1 cellular context compared by ENCODE assay signal in the genomic region with DNA sequence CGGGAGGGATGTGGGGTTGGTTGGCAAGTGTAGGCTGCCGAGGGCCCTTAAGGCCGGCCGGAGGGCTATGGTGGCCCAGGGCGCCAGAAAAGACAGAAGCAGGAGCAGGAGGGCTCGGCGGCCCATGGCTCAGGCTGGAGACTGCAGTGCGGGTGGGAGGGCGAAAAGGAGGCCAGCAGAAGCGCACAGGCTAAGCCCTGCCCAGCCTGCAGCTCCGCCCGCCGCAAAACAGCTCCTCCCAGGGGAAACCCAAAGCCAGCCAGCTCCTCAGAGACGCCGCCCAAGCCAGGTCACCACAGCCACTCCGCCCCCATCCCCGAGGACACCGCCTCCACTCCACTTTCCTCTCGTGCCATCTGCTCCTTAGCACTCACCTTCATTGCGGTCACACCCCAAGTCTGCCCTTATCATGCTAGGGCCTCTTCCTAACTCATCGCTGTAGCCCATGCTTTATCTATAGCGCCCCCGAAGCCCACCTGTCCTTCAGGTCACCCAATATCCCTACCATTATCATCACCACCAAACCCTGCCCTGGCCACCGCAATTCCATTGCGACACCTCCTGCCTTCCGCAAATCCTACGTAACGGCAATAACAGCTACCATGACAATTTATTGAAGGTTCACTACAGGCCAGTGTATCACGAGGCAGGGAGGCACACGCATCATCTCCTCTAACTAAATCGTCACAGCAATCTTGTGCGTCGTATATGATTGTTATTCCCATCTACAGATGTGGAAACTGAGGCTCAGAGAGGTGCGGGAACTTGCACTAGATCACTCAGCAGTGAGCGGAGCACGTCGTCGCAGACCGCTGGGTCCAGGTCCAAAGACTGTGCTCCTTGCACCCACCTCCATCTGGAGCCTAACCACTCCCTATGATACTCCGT.
A peak's percentile ranks its signal among the peaks of the same experiment; 100 is the strongest.
TF ChIP-seq lines count a peak whose summit lies in the region.

A gene (minus strand): TSS at position 154 of the 888 bp plus-strand sequence. CDS start 28 bp downstream, at position 126.

TF ChIP-seq in K562, 482 proteins besides CTCF, POLR2A, EP300 and RAD21 (continued from another document and continues in another):
- TF ChIP-seq, protein P1, sequence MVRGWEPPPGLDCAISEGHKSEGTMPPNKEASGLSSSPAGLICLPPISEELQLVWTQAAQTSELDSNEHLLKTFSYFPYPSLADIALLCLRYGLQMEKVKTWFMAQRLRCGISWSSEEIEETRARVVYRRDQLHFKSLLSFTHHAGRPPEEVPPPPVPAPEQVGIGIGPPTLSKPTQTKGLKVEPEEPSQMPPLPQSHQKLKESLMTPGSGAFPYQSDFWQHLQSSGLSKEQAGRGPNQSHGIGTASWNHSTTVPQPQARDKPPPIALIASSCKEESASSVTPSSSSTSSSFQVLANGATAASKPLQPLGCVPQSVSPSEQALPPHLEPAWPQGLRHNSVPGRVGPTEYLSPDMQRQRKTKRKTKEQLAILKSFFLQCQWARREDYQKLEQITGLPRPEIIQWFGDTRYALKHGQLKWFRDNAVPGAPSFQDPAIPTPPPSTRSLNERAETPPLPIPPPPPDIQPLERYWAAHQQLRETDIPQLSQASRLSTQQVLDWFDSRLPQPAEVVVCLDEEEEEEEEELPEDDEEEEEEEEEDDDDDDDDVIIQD (CRISPR knock-in tag; IDR thresholded peaks at IDR 0.05), result no peak
- TF ChIP-seq ZNF589 (CRISPR knock-in tag; IDR thresholded peaks at IDR 0.05; ENCODE audit: low read depth) (no peak), NCOR1 (IDR thresholded peaks at IDR 0.05) (no peak), GATAD2A (IDR thresholded peaks at IDR 0.05) (peak; percentile 59; the same call in 1 of the 2 replicates), TBP (optimal IDR thresholded peaks at IDR 0.05; ENCODE audit: low read depth, low read length) (peak; percentile 69), HDAC6 (IDR thresholded peaks at IDR 0.05; ENCODE audit: low read depth, low read length) (no peak), PHTF2 (CRISPR knock-in tag; IDR thresholded peaks at IDR 0.05) (no peak), EGR1 (conservative IDR thresholded peaks at IDR 0.05) (peak; percentile 89), HIVEP1 (CRISPR knock-in tag; IDR thresholded peaks at IDR 0.05) (0 out of 2 replicates have a peak, but pooled peaks have one; percentile 31), ZNF217 (CRISPR knock-in tag; IDR thresholded peaks at IDR 0.05) (no peak), ZFP36 (IDR thresholded peaks at IDR 0.05; ENCODE audit: low read depth, low read length, partially characterized antibody) (peak; percentile 69), CBX1 (IDR thresholded peaks at IDR 0.05; ENCODE audit: low read depth) (0 out of 2 replicates have a peak, but pooled peaks have one; percentile 41), XRCC5 (IDR thresholded peaks at IDR 0.05; ENCODE audit: low read depth, low read length) (0 out of 2 replicates have a peak, but pooled peaks have one; percentile 36), GABPB1 (CRISPR knock-in tag; IDR thresholded peaks at IDR 0.05) (peak; percentile 36; the same call in 1 of the 2 replicates), CHD1 (IDR thresholded peaks at IDR 0.05; ENCODE audit: low read length) (peak; percentile 36), RUNX1 (IDR thresholded peaks at IDR 0.05; ENCODE audit: low read depth) (peak; percentile 11; the same call in 1 of the 2 replicates), MIER1 (IDR thresholded peaks at IDR 0.05; ENCODE audit: low read depth) (no peak), KLF6 (CRISPR knock-in tag; IDR thresholded peaks at IDR 0.05; ENCODE audit: borderline replicate concordance) (no peak), NR3C1 (CRISPR knock-in tag; IDR thresholded peaks at IDR 0.05) (no peak)
- TF ChIP-seq, protein P2, sequence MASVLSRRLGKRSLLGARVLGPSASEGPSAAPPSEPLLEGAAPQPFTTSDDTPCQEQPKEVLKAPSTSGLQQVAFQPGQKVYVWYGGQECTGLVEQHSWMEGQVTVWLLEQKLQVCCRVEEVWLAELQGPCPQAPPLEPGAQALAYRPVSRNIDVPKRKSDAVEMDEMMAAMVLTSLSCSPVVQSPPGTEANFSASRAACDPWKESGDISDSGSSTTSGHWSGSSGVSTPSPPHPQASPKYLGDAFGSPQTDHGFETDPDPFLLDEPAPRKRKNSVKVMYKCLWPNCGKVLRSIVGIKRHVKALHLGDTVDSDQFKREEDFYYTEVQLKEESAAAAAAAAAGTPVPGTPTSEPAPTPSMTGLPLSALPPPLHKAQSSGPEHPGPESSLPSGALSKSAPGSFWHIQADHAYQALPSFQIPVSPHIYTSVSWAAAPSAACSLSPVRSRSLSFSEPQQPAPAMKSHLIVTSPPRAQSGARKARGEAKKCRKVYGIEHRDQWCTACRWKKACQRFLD (CRISPR knock-in tag; IDR thresholded peaks at IDR 0.05), result no peak
- TF ChIP-seq, protein P3, sequence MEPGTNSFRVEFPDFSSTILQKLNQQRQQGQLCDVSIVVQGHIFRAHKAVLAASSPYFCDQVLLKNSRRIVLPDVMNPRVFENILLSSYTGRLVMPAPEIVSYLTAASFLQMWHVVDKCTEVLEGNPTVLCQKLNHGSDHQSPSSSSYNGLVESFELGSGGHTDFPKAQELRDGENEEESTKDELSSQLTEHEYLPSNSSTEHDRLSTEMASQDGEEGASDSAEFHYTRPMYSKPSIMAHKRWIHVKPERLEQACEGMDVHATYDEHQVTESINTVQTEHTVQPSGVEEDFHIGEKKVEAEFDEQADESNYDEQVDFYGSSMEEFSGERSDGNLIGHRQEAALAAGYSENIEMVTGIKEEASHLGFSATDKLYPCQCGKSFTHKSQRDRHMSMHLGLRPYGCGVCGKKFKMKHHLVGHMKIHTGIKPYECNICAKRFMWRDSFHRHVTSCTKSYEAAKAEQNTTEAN (CRISPR knock-in tag; IDR thresholded peaks at IDR 0.05), result no peak
- TF ChIP-seq, protein P4, sequence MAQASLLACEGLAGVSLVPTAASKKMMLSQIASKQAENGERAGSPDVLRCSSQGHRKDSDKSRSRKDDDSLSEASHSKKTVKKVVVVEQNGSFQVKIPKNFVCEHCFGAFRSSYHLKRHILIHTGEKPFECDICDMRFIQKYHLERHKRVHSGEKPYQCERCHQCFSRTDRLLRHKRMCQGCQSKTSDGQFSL (CRISPR knock-in tag; IDR thresholded peaks at IDR 0.05), result 0 out of 2 replicates have a peak, but pooled peaks have one; percentile 36
- TF ChIP-seq, protein P4 (tag; IDR thresholded peaks at IDR 0.05), result no peak
- TF ChIP-seq, protein P5, sequence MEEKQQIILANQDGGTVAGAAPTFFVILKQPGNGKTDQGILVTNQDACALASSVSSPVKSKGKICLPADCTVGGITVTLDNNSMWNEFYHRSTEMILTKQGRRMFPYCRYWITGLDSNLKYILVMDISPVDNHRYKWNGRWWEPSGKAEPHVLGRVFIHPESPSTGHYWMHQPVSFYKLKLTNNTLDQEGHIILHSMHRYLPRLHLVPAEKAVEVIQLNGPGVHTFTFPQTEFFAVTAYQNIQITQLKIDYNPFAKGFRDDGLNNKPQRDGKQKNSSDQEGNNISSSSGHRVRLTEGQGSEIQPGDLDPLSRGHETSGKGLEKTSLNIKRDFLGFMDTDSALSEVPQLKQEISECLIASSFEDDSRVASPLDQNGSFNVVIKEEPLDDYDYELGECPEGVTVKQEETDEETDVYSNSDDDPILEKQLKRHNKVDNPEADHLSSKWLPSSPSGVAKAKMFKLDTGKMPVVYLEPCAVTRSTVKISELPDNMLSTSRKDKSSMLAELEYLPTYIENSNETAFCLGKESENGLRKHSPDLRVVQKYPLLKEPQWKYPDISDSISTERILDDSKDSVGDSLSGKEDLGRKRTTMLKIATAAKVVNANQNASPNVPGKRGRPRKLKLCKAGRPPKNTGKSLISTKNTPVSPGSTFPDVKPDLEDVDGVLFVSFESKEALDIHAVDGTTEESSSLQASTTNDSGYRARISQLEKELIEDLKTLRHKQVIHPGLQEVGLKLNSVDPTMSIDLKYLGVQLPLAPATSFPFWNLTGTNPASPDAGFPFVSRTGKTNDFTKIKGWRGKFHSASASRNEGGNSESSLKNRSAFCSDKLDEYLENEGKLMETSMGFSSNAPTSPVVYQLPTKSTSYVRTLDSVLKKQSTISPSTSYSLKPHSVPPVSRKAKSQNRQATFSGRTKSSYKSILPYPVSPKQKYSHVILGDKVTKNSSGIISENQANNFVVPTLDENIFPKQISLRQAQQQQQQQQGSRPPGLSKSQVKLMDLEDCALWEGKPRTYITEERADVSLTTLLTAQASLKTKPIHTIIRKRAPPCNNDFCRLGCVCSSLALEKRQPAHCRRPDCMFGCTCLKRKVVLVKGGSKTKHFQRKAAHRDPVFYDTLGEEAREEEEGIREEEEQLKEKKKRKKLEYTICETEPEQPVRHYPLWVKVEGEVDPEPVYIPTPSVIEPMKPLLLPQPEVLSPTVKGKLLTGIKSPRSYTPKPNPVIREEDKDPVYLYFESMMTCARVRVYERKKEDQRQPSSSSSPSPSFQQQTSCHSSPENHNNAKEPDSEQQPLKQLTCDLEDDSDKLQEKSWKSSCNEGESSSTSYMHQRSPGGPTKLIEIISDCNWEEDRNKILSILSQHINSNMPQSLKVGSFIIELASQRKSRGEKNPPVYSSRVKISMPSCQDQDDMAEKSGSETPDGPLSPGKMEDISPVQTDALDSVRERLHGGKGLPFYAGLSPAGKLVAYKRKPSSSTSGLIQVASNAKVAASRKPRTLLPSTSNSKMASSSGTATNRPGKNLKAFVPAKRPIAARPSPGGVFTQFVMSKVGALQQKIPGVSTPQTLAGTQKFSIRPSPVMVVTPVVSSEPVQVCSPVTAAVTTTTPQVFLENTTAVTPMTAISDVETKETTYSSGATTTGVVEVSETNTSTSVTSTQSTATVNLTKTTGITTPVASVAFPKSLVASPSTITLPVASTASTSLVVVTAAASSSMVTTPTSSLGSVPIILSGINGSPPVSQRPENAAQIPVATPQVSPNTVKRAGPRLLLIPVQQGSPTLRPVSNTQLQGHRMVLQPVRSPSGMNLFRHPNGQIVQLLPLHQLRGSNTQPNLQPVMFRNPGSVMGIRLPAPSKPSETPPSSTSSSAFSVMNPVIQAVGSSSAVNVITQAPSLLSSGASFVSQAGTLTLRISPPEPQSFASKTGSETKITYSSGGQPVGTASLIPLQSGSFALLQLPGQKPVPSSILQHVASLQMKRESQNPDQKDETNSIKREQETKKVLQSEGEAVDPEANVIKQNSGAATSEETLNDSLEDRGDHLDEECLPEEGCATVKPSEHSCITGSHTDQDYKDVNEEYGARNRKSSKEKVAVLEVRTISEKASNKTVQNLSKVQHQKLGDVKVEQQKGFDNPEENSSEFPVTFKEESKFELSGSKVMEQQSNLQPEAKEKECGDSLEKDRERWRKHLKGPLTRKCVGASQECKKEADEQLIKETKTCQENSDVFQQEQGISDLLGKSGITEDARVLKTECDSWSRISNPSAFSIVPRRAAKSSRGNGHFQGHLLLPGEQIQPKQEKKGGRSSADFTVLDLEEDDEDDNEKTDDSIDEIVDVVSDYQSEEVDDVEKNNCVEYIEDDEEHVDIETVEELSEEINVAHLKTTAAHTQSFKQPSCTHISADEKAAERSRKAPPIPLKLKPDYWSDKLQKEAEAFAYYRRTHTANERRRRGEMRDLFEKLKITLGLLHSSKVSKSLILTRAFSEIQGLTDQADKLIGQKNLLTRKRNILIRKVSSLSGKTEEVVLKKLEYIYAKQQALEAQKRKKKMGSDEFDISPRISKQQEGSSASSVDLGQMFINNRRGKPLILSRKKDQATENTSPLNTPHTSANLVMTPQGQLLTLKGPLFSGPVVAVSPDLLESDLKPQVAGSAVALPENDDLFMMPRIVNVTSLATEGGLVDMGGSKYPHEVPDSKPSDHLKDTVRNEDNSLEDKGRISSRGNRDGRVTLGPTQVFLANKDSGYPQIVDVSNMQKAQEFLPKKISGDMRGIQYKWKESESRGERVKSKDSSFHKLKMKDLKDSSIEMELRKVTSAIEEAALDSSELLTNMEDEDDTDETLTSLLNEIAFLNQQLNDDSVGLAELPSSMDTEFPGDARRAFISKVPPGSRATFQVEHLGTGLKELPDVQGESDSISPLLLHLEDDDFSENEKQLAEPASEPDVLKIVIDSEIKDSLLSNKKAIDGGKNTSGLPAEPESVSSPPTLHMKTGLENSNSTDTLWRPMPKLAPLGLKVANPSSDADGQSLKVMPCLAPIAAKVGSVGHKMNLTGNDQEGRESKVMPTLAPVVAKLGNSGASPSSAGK (IDR thresholded peaks at IDR 0.05), result peak; percentile 60; the same call in 1 of the 2 replicates
- TF ChIP-seq, protein P6, sequence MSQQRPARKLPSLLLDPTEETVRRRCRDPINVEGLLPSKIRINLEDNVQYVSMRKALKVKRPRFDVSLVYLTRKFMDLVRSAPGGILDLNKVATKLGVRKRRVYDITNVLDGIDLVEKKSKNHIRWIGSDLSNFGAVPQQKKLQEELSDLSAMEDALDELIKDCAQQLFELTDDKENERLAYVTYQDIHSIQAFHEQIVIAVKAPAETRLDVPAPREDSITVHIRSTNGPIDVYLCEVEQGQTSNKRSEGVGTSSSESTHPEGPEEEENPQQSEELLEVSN (IDR thresholded peaks at IDR 0.05; ENCODE audit: borderline replicate concordance in 1 of 2, extremely low read depth in 1 of 2, insufficient read depth in 1 of 2, insufficient read length in 1 of 2, low read depth in 1 of 2, low read length in 1 of 2, poor library complexity in 1 of 2, severe bottlenecking in 1 of 2), result peak in 1 of 2 experiments; percentile 51
- TF ChIP-seq, protein P7, sequence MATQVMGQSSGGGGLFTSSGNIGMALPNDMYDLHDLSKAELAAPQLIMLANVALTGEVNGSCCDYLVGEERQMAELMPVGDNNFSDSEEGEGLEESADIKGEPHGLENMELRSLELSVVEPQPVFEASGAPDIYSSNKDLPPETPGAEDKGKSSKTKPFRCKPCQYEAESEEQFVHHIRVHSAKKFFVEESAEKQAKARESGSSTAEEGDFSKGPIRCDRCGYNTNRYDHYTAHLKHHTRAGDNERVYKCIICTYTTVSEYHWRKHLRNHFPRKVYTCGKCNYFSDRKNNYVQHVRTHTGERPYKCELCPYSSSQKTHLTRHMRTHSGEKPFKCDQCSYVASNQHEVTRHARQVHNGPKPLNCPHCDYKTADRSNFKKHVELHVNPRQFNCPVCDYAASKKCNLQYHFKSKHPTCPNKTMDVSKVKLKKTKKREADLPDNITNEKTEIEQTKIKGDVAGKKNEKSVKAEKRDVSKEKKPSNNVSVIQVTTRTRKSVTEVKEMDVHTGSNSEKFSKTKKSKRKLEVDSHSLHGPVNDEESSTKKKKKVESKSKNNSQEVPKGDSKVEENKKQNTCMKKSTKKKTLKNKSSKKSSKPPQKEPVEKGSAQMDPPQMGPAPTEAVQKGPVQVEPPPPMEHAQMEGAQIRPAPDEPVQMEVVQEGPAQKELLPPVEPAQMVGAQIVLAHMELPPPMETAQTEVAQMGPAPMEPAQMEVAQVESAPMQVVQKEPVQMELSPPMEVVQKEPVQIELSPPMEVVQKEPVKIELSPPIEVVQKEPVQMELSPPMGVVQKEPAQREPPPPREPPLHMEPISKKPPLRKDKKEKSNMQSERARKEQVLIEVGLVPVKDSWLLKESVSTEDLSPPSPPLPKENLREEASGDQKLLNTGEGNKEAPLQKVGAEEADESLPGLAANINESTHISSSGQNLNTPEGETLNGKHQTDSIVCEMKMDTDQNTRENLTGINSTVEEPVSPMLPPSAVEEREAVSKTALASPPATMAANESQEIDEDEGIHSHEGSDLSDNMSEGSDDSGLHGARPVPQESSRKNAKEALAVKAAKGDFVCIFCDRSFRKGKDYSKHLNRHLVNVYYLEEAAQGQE (CRISPR knock-in tag; IDR thresholded peaks at IDR 0.05; ENCODE audit: low read depth), result no peak
- TF ChIP-seq, protein P8, sequence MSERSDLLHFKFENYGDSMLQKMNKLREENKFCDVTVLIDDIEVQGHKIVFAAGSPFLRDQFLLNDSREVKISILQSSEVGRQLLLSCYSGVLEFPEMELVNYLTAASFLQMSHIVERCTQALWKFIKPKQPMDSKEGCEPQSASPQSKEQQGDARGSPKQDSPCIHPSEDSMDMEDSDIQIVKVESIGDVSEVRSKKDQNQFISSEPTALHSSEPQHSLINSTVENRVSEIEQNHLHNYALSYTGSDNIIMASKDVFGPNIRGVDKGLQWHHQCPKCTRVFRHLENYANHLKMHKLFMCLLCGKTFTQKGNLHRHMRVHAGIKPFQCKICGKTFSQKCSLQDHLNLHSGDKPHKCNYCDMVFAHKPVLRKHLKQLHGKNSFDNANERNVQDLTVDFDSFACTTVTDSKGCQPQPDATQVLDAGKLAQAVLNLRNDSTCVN (CRISPR knock-in tag; IDR thresholded peaks at IDR 0.05), result peak; percentile 86
